In genomic region chr4:48109413-48110263, GRCh38 we compare ENCODE assay signal across 8 cellular contexts. TPM values are rescaled to one million over a fixed set of nuclear protein-coding genes. Genes with fewer than 3 reads are reported as not detected.
A peak's percentile ranks its signal among the peaks of the same experiment; 100 is the strongest.
DNase-seq lines count a peak whose midpoint lies in the region; ATAC-seq and FAIRE-seq lines count a peak whose summit lies in the region.

No MANE protein-coding gene starts in this region.

- no peak overlapping the region for H3K4me3 Mint-ChIP-seq in activated T-cell treated with anti-CD3 and anti-CD28 coated beads, Interleukin-2, amount 50 U/mL, for 72 hours
- H3K4me3 Mint-ChIP-seq in activated T-helper 17 cell treated with anti-CD3 and anti-CD28 coated beads, Interleukin-2, amount 50 U/mL, for 72 hours = no peak overlapping the region

- ATAC-seq in activated T-cell treated with anti-CD3 and anti-CD28 coated beads, Interleukin-2, amount 50 U/mL, for 72 hours (replicated peaks in 1 of 2) = peak; percentile 67 to 76
- ATAC-seq in activated T-helper 17 cell treated with anti-CD3 and anti-CD28 coated beads, Interleukin-2, amount 50 U/mL, for 72 hours (replicated peaks) = peak; percentile 67

- no peak overlapping the region for H3K27ac Mint-ChIP-seq in activated T-cell treated with anti-CD3 and anti-CD28 coated beads, Interleukin-2, amount 50 U/mL, for 72 hours
- peak overlapping the region; percentile 17 for H3K27ac Mint-ChIP-seq in activated T-helper 17 cell treated with anti-CD3 and anti-CD28 coated beads, Interleukin-2, amount 50 U/mL, for 72 hours

- peak in 1 of 2 donors; percentile 35 for DNase-seq in activated T-cell treated with anti-CD3 and anti-CD28 coated beads, Interleukin-2, amount 50 U/mL, for 72 hours
- DNase-seq in activated T-cell treated with anti-CD3 and anti-CD28 coated beads, Interleukin-2, amount 50 U/mL, for 1 hour = no peak
- DNase-seq in H4 (ENCODE audit: low spot score) (peak; percentile 70), MV-4-11 (lab: John Stamatoyannopoulos, UW) (peak; percentile 28), NCI-H2107 treated with DMSO at 0.1 percent for 48 hours (lab: John Stamatoyannopoulos, UW; ENCODE audit: unreplicated experiment) (no peak)
- no peak for DNase-seq in activated effector memory CD4-positive, alpha-beta T cell treated with Interleukin-2 at 50 U/mL for 16 hours

- H3K4me1 Mint-ChIP-seq in activated T-cell treated with anti-CD3 and anti-CD28 coated beads, Interleukin-2, amount 50 U/mL, for 72 hours (ENCODE audit: low read depth) = peaks cover 62% of the 10 kb centered on the region
- H3K4me1 Mint-ChIP-seq in activated T-helper 17 cell treated with anti-CD3 and anti-CD28 coated beads, Interleukin-2, amount 50 U/mL, for 72 hours = peaks cover 43% of the 10 kb centered on the region

- H3K27me3 Mint-ChIP-seq in activated T-cell treated with anti-CD3 and anti-CD28 coated beads, Interleukin-2, amount 50 U/mL, for 72 hours (ENCODE audit: low read depth) = no peaks in the 10 kb centered on the region
- H3K27me3 Mint-ChIP-seq in activated T-helper 17 cell treated with anti-CD3 and anti-CD28 coated beads, Interleukin-2, amount 50 U/mL, for 72 hours = no peaks in the 10 kb centered on the region

- peaks cover 1 to 15% of the 10 kb centered on the region in 2 donors for H3K36me3 Mint-ChIP-seq in activated T-cell treated with anti-CD3 and anti-CD28 coated beads, Interleukin-2, amount 50 U/mL, for 72 hours (ENCODE audit: insufficient read depth in 2 of 2)
- H3K36me3 Mint-ChIP-seq in activated T-helper 17 cell treated with anti-CD3 and anti-CD28 coated beads, Interleukin-2, amount 50 U/mL, for 72 hours (ENCODE audit: low read depth) = peaks cover 78% of the 10 kb centered on the region

- H3K9me3 Mint-ChIP-seq in activated T-cell treated with anti-CD3 and anti-CD28 coated beads, Interleukin-2, amount 50 U/mL, for 72 hours = no peaks in the 10 kb centered on the region
- H3K9me3 Mint-ChIP-seq in activated T-helper 17 cell treated with anti-CD3 and anti-CD28 coated beads, Interleukin-2, amount 50 U/mL, for 72 hours = no peaks in the 10 kb centered on the region

- peak; percentile 92 for FAIRE-seq in islet of Langerhans (lab: Jason Lieb, UNC)

RNA-seq across cellular contexts. Expression of gene TXK, which starts 24.4 kb away (rescaled TPM):
- 10 to 100 TPM; 37.8 to 52.3 TPM for total RNA-seq in activated T-cell treated with anti-CD3 and anti-CD28 coated beads, Interleukin-2, amount 50 U/mL, for 72 hours
- total RNA-seq in H4 (2014; rRNA removed; shearing (Covaris generic)) = 0.06 and 0.64 TPM in 2 replicates
- 10 to 100 TPM; 26.8 to 28.8 TPM for total RNA-seq in activated T-helper 17 cell treated with anti-CD3 and anti-CD28 coated beads, Interleukin-2, amount 50 U/mL, for 72 hours

Comparison
In these comparisons a context has a peak if more than half of its experiments do, and no peak if none do; other contexts are left out.
1. DNase-seq: peak in H4 (single experiment) and MV-4-11 (single experiment); none in activated T-cell treated with anti-CD3 and anti-CD28 coated beads, Interleukin-2, amount 50 U/mL, for 1 hour (single experiment), activated effector memory CD4-positive, alpha-beta T cell treated with Interleukin-2 at 50 U/mL for 16 hours (single experiment) and NCI-H2107 treated with DMSO at 0.1 percent for 48 hours (single experiment).
2. RNA of gene TXK, which starts 24.4 kb away (total RNA-seq): 37.8 to 52.3 TPM in activated T-cell treated with anti-CD3 and anti-CD28 coated beads, Interleukin-2, amount 50 U/mL, for 72 hours and 26.8 to 28.8 TPM in activated T-helper 17 cell treated with anti-CD3 and anti-CD28 coated beads, Interleukin-2, amount 50 U/mL, for 72 hours; 0.06 to 0.64 TPM in H4; every median in the first group is over 10 times any median in the second.